Comparison of ENCODE assay signal across 20 cellular contexts in the genomic region with DNA sequence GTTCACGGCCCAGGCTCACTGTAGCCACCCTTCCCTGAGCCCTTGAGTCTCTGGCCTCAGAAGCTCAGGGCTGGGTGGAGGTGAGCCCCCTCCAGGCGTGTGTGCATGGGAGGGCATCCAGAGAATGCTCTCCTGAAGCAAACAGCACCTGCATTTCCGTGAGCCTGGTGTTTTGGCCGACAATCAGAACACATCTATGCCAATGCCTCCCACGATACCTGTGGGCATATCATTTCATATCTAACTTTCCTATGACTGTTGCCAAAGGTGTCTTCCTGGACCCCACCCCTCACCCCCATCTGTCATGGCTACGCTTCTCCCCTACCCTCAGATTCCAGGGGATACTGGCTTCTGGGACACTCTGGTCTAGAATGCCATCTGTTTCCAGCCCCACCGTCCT. TPM values are rescaled to one million over a fixed set of nuclear protein-coding genes. Genes with fewer than 3 reads are reported as not detected.
DNase-seq lines count a peak whose midpoint lies in the region; ATAC-seq and TF ChIP-seq lines count a peak whose summit lies in the region.
"Had no signal": no experiment of that assay in that cellular context is flagged by ENCODE, and none has a peak within 500 bp of the region (broad histone marks: within the 10 kb centered on the region; RNA-seq: fewer than 3 reads in every experiment).

No MANE protein-coding gene starts in this region.

- H3K9me3 ChIP-seq in RWPE2 (ENCODE audit: severe bottlenecking) (no peaks in the 10 kb centered on the region), right cardiac atrium (ENCODE audit: control insufficient read depth, low read length) (no peaks in the 10 kb centered on the region), neuronal stem cell (replicated peaks in 1 of 2; ENCODE audit: control insufficient read depth in 2 of 2, insufficient read depth in 1 of 2, low read depth in 1 of 2, low read length in 2 of 2) (peaks cover 0 to 2% of the 10 kb centered on the region in 2 donors)
- H3K9me3 ChIP-seq: SJSA1 had no signal

- H2AK5ac ChIP-seq in neuronal stem cell (ENCODE audit: low read depth, low read length), result no peak overlapping the region

- H2AFZ ChIP-seq in GM23338 (no peak overlapping the region), neuronal stem cell (ENCODE audit: low read length) (no peak overlapping the region)
- H2AFZ ChIP-seq: PC-9 had no signal

- H3K9ac ChIP-seq in neuronal stem cell (ENCODE audit: low read depth, low read length, poor library complexity), result no peak overlapping the region

- H3K9me3 Mint-ChIP-seq in GM23338, result peaks cover 2% of the 10 kb centered on the region; the same call in 2 of the 3 replicates
- no peaks in the 10 kb centered on the region for H3K9me3 Mint-ChIP-seq in stimulated activated naive B cell treated with anti-CD40 and anti-IgM and Interleukin-4, amounts not matched to agents 10 μg/mL and 1 μg/mL and 100 μg/mL, for 72 hours
- H3K9me3 Mint-ChIP-seq: HFFc6 had no signal

- no peak overlapping the region for H3K4ac ChIP-seq in neuronal stem cell (ENCODE audit: low read length)

- H3K27ac ChIP-seq in GM23338 (ENCODE audit: low read depth) (no peak overlapping the region), RWPE2 (ENCODE audit: poor library complexity, severe bottlenecking) (no peak overlapping the region), right cardiac atrium (ENCODE audit: low read length) (peak overlapping the region; percentile 55), neuronal stem cell (replicated peaks; ENCODE audit: low read length) (no peak overlapping the region)
- H3K27ac ChIP-seq: PC-9, RWPE1, SJSA1 had no signal

- no peaks in the 10 kb centered on the region for H4K20me1 ChIP-seq in GM23338 (replicated peaks; ENCODE audit: insufficient read depth)

- H3K36me3 Mint-ChIP-seq in GM23338 (ENCODE audit: low read depth), result no peaks in the 10 kb centered on the region; the same call in 2 of the 3 replicates
- no peaks in the 10 kb centered on the region for H3K36me3 Mint-ChIP-seq in stimulated activated naive B cell treated with anti-CD40 and anti-IgM and Interleukin-4, amounts not matched to agents 10 μg/mL and 1 μg/mL and 100 μg/mL, for 72 hours
- H3K36me3 Mint-ChIP-seq: CD14-positive monocyte had no signal

- H3K79me1 ChIP-seq in neuronal stem cell (ENCODE audit: low read depth, low read length), result no peaks in the 10 kb centered on the region

- H3K4me2 ChIP-seq in GM23338 (peak overlapping the region; percentile 57; the same call in 1 of the 2 replicates), neuronal stem cell (ENCODE audit: insufficient read depth, low read length, poor library complexity, severe bottlenecking) (no peak overlapping the region)
- H3K4me2 ChIP-seq: PC-9 had no signal

- H3K4me1 Mint-ChIP-seq in GM23338, result peaks cover 9% of the 10 kb centered on the region
- no peaks in the 10 kb centered on the region for H3K4me1 Mint-ChIP-seq in stimulated activated naive B cell treated with anti-CD40 and anti-IgM and Interleukin-4, amounts not matched to agents 10 μg/mL and 1 μg/mL and 100 μg/mL, for 72 hours

- no peaks in the 10 kb centered on the region for H3K4me1 ChIP-seq in GM23338 (ENCODE audit: insufficient read depth)
- H3K4me1 ChIP-seq in RWPE2 (ENCODE audit: insufficient read depth, poor library complexity, severe bottlenecking), result peaks cover 20% of the 10 kb centered on the region
- peaks cover 11% of the 10 kb centered on the region for H3K4me1 ChIP-seq in right cardiac atrium (ENCODE audit: control insufficient read depth, insufficient read depth, low read length)
- peaks cover 0 to 3% of the 10 kb centered on the region in 2 donors for H3K4me1 ChIP-seq in neuronal stem cell (ENCODE audit: control insufficient read depth in 2 of 2, insufficient read depth in 1 of 2, low read depth in 1 of 2, low read length in 2 of 2)

- no peaks in the 10 kb centered on the region for H3K79me2 ChIP-seq in GM23338 (replicated peaks; ENCODE audit: insufficient read depth)

- H4K91ac ChIP-seq in neuronal stem cell (ENCODE audit: low read depth, low read length, poor library complexity), result no peak overlapping the region

- peak overlapping the region; percentile 26 for H2BK5ac ChIP-seq in neuronal stem cell (ENCODE audit: low read length)

- TF ChIP-seq POLR2A in erythroblast (IDR thresholded peaks at IDR 0.05; ENCODE audit: low read length), result no peak

- no peak overlapping the region for H4K8ac ChIP-seq in neuronal stem cell (ENCODE audit: low read depth, low read length)

- no peaks in the 10 kb centered on the region for H3F3A ChIP-seq in GM23338 (replicated peaks; ENCODE audit: low read depth)

- DNase-seq in GM23338 (ENCODE audit: low spot score), result no peak
- DNase-seq in RWPE2 (ENCODE audit: low spot score), result peak; percentile 13
- no peak for DNase-seq in right cardiac atrium
- no peak for DNase-seq in neuronal stem cell (ENCODE audit: low spot score)
- DNase-seq in stimulated activated naive B cell treated with anti-CD40 and anti-IgM and Interleukin-4, amounts not matched to agents 10 μg/mL and 1 μg/mL and 100 μg/mL, for 72 hours, result no peak
- no peak for DNase-seq in AG20443 (ENCODE audit: low spot score)
- DNase-seq in NCI-H187 (lab: John Stamatoyannopoulos, UW), result no peak
- DNase-seq in erythroblast (lab: John Stamatoyannopoulos, UW), result no peak
- DNase-seq: ACHN, AML-193, KBM-7, NCI-H1694, NCI-H510A treated with DMSO at 0.1 percent for 48 hours, NCI-H82, PC-9 had no signal

- no peak for TF ChIP-seq CTCF in GM23338 (conservative IDR thresholded peaks at IDR 0.05; ENCODE audit: low read depth in 2 of 2)
- no peak for TF ChIP-seq CTCF in RWPE2 (IDR thresholded peaks at IDR 0.05; ENCODE audit: poor library complexity, severe bottlenecking)

- H3K23ac ChIP-seq in neuronal stem cell (ENCODE audit: low read depth, low read length, poor library complexity), result no peak overlapping the region

- no peak overlapping the region for H3K14ac ChIP-seq in neuronal stem cell (ENCODE audit: low read length)

- no peak overlapping the region for H3K4me3 ChIP-seq in GM23338
- no peak overlapping the region for H3K4me3 ChIP-seq in RWPE2 (ENCODE audit: severe bottlenecking)
- H3K4me3 ChIP-seq in right cardiac atrium (ENCODE audit: low read length), result no peak overlapping the region
- no peak overlapping the region for H3K4me3 ChIP-seq in neuronal stem cell (ENCODE audit: low read length in 2 of 2)
- H3K4me3 ChIP-seq: PC-9, SJSA1 had no signal

- H3K27me3 ChIP-seq in GM23338 (ENCODE audit: insufficient read depth) (no peaks in the 10 kb centered on the region), RWPE2 (ENCODE audit: insufficient read depth, poor library complexity, severe bottlenecking) (no peaks in the 10 kb centered on the region), right cardiac atrium (ENCODE audit: control insufficient read depth, insufficient read depth) (no peaks in the 10 kb centered on the region), neuronal stem cell (ENCODE audit: control insufficient read depth in 3 of 3, insufficient read depth in 3 of 3, low read depth in 1 of 3, low read length in 3 of 3) (peaks cover 0 to 19% (median 0%) of the 10 kb centered on the region in 3 experiments)
- H3K27me3 ChIP-seq: SJSA1 had no signal

- H3K18ac ChIP-seq in neuronal stem cell (ENCODE audit: low read length), result peak overlapping the region; percentile 69

- ATAC-seq in GM23338 (no peak), RWPE2 (ENCODE audit: low read depth) (no peak), right cardiac atrium (no peak)
- ATAC-seq in stimulated activated naive B cell treated with anti-CD40 and anti-IgM and Interleukin-4, amounts not matched to agents 10 μg/mL and 1 μg/mL and 100 μg/mL, for 72 hours (replicated peaks), result no peak
- ATAC-seq: HepG2 had no signal

- no peak overlapping the region for H2BK15ac ChIP-seq in neuronal stem cell (ENCODE audit: low read length)

- peaks cover 3% of the 10 kb centered on the region for H3K27me3 Mint-ChIP-seq in GM23338 (ENCODE audit: insufficient read depth, low read depth, poor library complexity)
- H3K27me3 Mint-ChIP-seq in stimulated activated naive B cell treated with anti-CD40 and anti-IgM and Interleukin-4, amounts not matched to agents 10 μg/mL and 1 μg/mL and 100 μg/mL, for 72 hours, result peaks cover 6 to 16% of the 10 kb centered on the region in 2 donors

- H2BK12ac ChIP-seq in neuronal stem cell (ENCODE audit: low read length), result no peak overlapping the region

- no peak overlapping the region for H3K27ac Mint-ChIP-seq in GM23338
- no peak overlapping the region for H3K27ac Mint-ChIP-seq in stimulated activated naive B cell treated with anti-CD40 and anti-IgM and Interleukin-4, amounts not matched to agents 10 μg/mL and 1 μg/mL and 100 μg/mL, for 72 hours
- H3K27ac Mint-ChIP-seq: CD14-positive monocyte, HFFc6 had no signal

- intact Hi-C loops in right cardiac atrium (cut with DNase I), result no loop called here

- H3K36me3 ChIP-seq in GM23338 (ENCODE audit: insufficient read depth) (no peaks in the 10 kb centered on the region), RWPE2 (ENCODE audit: low read depth) (no peaks in the 10 kb centered on the region), neuronal stem cell (replicated peaks in 1 of 2; ENCODE audit: control insufficient read depth in 2 of 2, insufficient read depth in 2 of 2, low read length in 2 of 2) (no peaks in the 10 kb centered on the region)
- H3K36me3 ChIP-seq: SJSA1 had no signal

- H3K9me2 ChIP-seq in GM23338 (ENCODE audit: insufficient read depth), result peaks cover 10% of the 10 kb centered on the region; the same call in 1 of the 2 replicates

- H3K4me3 Mint-ChIP-seq in GM23338, result no peak overlapping the region
- H3K4me3 Mint-ChIP-seq in stimulated activated naive B cell treated with anti-CD40 and anti-IgM and Interleukin-4, amounts not matched to agents 10 μg/mL and 1 μg/mL and 100 μg/mL, for 72 hours, result no peak overlapping the region
- H3K4me3 Mint-ChIP-seq: CD14-positive monocyte, HFFc6 had no signal

- 67% methylated on average over 7 of the region's 7 CpGs for WGBS in right cardiac atrium
- no CpG with 5 or more reads among the region's 7 CpGs for WGBS in neuronal stem cell (ENCODE audit: extremely low coverage in 2 of 2, insufficient read length in 2 of 2, insufficient replicate concordance in 1 of 2), 2 donors

- H2BK120ac ChIP-seq in neuronal stem cell (ENCODE audit: low read depth, low read length), result no peak overlapping the region

TF ChIP-seq in GM23338, 12 proteins besides CTCF, POLR2A, EP300 and RAD21 (continues in another document):
- TF ChIP-seq JUNB (IDR thresholded peaks at IDR 0.05; ENCODE audit: unreplicated experiment), result no peak
- TF ChIP-seq STAT1 (IDR thresholded peaks at IDR 0.05; ENCODE audit: unreplicated experiment), result no peak
- TF ChIP-seq POLR2AphosphoS5 (IDR thresholded peaks at IDR 0.05; ENCODE audit: low read depth), result no peak
- TF ChIP-seq CREB1 (CRISPR knock-in tag; IDR thresholded peaks at IDR 0.05; ENCODE audit: low read depth), result no peak
- TF ChIP-seq ZNF331 (CRISPR knock-in tag; IDR thresholded peaks at IDR 0.05; ENCODE audit: low read depth), result no peak
- no peak for TF ChIP-seq ZNF114 (CRISPR knock-in tag; IDR thresholded peaks at IDR 0.05)
- no peak for TF ChIP-seq EZH2phosphoT487 (IDR thresholded peaks at IDR 0.05; ENCODE audit: unreplicated experiment)

RNA-seq across cellular contexts. Expression of a gene that starts 53.3 kb away (rescaled TPM):
- total RNA-seq in GM23338 (2014; rRNA removed; shearing (Covaris generic)), result 2.9 and 3.9 TPM in 2 replicates
- polyA plus RNA-seq in GM23338 (2016; fragmentation: Nextera tagmentation; extraction: Ambion mirVana), result 1.2 and 1.4 TPM in 2 replicates
- total RNA-seq in right cardiac atrium, result 10 to 100 TPM; 27.2 to 48.1 (median 36.1) TPM
- polyA plus RNA-seq in right cardiac atrium, result 23.6 TPM
- 18.7 TPM for polyA plus RNA-seq in neuronal stem cell (2013, experiment 1 of 2)
- polyA plus RNA-seq in neuronal stem cell (2013, experiment 2 of 2), result 19.0 TPM
- total RNA-seq: HepG2 had no signal
